Comparison of ENCODE assay signal across 24 cellular contexts in the genomic region with DNA sequence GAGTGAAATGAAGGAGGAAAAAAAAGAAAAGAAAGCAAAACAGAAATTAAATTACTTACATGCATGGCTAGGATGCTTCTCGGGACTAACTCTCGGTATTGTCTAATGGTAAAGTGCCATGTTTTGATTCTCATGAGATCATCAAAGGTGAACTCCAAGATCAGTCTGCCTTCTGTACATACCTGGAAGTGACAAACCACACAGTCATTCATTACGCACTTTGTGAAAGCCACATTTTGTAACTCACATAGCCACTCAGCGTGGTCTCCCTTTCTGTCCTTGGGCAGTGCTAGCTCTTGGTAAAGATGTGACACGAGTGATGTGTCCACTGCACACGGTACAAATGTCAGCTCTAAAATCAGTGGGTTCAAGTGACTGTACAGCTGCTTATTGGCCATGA.
A peak's percentile ranks its signal among the peaks of the same experiment; 100 is the strongest.
DNase-seq lines count a peak whose midpoint lies in the region; ATAC-seq and TF ChIP-seq lines count a peak whose summit lies in the region.
"Had no signal": no experiment of that assay in that cellular context is flagged by ENCODE, and none has a peak within 500 bp of the region (broad histone marks: within the 10 kb centered on the region; RNA-seq: fewer than 3 reads in every experiment).

No MANE protein-coding gene starts in this region.

- intact Hi-C loops in posterior vena cava (cut with DNase I) = no loop called here

- H3K36me3 Mint-ChIP-seq in brain (peaks cover 4% of the 10 kb centered on the region), neural progenitor cell (peaks cover 10% of the 10 kb centered on the region)
- H3K36me3 Mint-ChIP-seq: CD14-positive monocyte had no signal

- DNase-seq in Daoy (ENCODE audit: low read depth) (peak; percentile 38), HT1080 (ENCODE audit: low read depth) (peak; percentile 45), neural progenitor cell (ENCODE audit: low spot score) (no peak), posterior vena cava (ENCODE audit: low spot score) (no peak), DMS53 (lab: John Stamatoyannopoulos, UW) (no peak)
- DNase-seq: 8988T, ACHN, BE2C, Calu3, DND-41, GM23248, H9, KBM-7, MG63, NCI-H2029, NCI-H446, NCI-H524 treated with DMSO at 0.1 percent for 48 hours, NCI-H774, Right ventricle myocardium superior had no signal

- peaks cover 19% of the 10 kb centered on the region for H3F3A ChIP-seq in neural progenitor cell (ENCODE audit: low read depth)

- no peaks in the 10 kb centered on the region for H3K79me2 ChIP-seq in neural progenitor cell (ENCODE audit: low read depth)

- no peak overlapping the region for H3K4me2 ChIP-seq in neural progenitor cell

- H3K9me3 Mint-ChIP-seq in brain (peaks cover 0 to 3% (median 0%) of the 10 kb centered on the region in 5 experiments), neural progenitor cell (no peaks in the 10 kb centered on the region)
- H3K9me3 Mint-ChIP-seq: H9 had no signal

- no peak overlapping the region for H3K4me3 Mint-ChIP-seq in brain
- H3K4me3 Mint-ChIP-seq in neural progenitor cell = no peak overlapping the region
- H3K4me3 Mint-ChIP-seq: CD14-positive monocyte, H9 had no signal

- no peak overlapping the region for H3K9ac ChIP-seq in neural progenitor cell
- H3K9ac ChIP-seq: GM23248 had no signal

- peak overlapping the region in 3 of 5 experiments; percentile 27 to 70 (median 63) for H3K27ac Mint-ChIP-seq in brain
- H3K27ac Mint-ChIP-seq in neural progenitor cell = peak overlapping the region; percentile 35
- H3K27ac Mint-ChIP-seq: CD14-positive monocyte, H9 had no signal

- TF ChIP-seq CTCF in brain (conservative IDR thresholded peaks at IDR 0.05) = no peak
- TF ChIP-seq CTCF in neural progenitor cell (IDR thresholded peaks at IDR 0.05) = no peak

- peaks cover 38% of the 10 kb centered on the region for H3K4me1 ChIP-seq in neural progenitor cell
- H3K4me1 ChIP-seq: SJSA1 had no signal

- no peak overlapping the region for H3K4me3 ChIP-seq in neural progenitor cell
- H3K4me3 ChIP-seq: GM23248, MG63, SJSA1 had no signal

- no peaks in the 10 kb centered on the region for H3K27me3 ChIP-seq in neural progenitor cell
- H3K27me3 ChIP-seq: BE2C, MG63, SJSA1 had no signal

- no peaks in the 10 kb centered on the region for H3K36me3 ChIP-seq in neural progenitor cell
- H3K36me3 ChIP-seq: BE2C, SJSA1 had no signal

- H3K27me3 Mint-ChIP-seq in brain (no peaks in the 10 kb centered on the region), neural progenitor cell (ENCODE audit: insufficient read depth, low read depth) (no peaks in the 10 kb centered on the region)

- no peaks in the 10 kb centered on the region for H4K20me1 ChIP-seq in neural progenitor cell (ENCODE audit: low read depth)

- ATAC-seq in GM21360 (IDR thresholded peaks at IDR 0.05; ENCODE audit: unreplicated experiment) (no peak), GM18868 (IDR thresholded peaks at IDR 0.05; ENCODE audit: unreplicated experiment) (no peak)

- H3K4me1 Mint-ChIP-seq in brain (peaks cover 82% of the 10 kb centered on the region), neural progenitor cell (peaks cover 61% of the 10 kb centered on the region)
- H3K4me1 Mint-ChIP-seq: CD14-positive monocyte had no signal

- H3K27ac ChIP-seq in neural progenitor cell = no peak overlapping the region
- H3K27ac ChIP-seq: GM23248, SJSA1 had no signal

- H2AFZ ChIP-seq in neural progenitor cell (replicated peaks) = no peak overlapping the region
- H2AFZ ChIP-seq: GM23248 had no signal

- H3K9me3 ChIP-seq in neural progenitor cell (ENCODE audit: low read depth) = no peaks in the 10 kb centered on the region
- H3K9me3 ChIP-seq: BE2C, MG63, SJSA1 had no signal

Comparison
In these comparisons a context has a peak if more than half of its experiments do, and no peak if none do; other contexts are left out.
1. DNase-seq: peak in Daoy (single experiment) and HT1080 (single experiment); none in neural progenitor cell (single experiment), posterior vena cava (single experiment) and DMS53 (single experiment).